In the genomic region with DNA sequence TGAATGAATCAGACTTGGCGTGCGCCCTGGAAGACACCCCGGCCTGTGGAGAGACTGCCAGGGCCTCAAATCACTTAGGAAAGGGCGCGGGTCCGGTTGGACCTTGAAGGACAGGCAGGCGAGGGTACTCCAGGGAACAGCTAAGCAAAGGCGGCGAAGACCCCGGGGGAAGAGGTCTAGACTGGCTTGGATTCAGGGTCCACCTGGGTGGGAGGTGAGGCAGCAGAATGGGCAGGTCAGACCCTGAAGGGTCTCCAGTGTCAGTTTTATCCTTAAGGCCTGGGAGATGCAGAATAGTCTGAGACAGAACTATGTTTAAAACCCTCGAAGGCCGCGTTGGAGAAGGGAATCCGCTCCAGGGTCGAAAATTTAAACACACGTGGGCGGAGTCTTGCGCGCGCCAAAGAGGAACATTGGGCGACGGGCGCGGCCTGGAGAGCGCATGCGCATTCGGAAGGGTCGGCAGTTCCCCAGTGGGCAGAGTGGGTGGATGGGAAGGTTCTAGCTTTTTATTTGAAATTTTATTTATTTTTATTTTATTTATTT, we compare ENCODE assay signal across 7 cellular contexts. TPM values are rescaled to one million over a fixed set of nuclear protein-coding genes. Genes with fewer than 3 reads are reported as not detected.
DNase-seq lines count a peak whose midpoint lies in the region; FAIRE-seq and TF ChIP-seq lines count a peak whose summit lies in the region.

No MANE protein-coding gene starts in this region.

- H3K4me1 Mint-ChIP-seq in neural progenitor cell: peaks cover 20% of the 10 kb centered on the region

- peak; percentile 89 for FAIRE-seq in GM18507 (lab: Jason Lieb, UNC)

- H3K9ac ChIP-seq in Loucy (ENCODE audit: low read depth, low read length, poor library complexity, severe bottlenecking): peak overlapping the region; percentile 99
- no peak overlapping the region for H3K9ac ChIP-seq in neural progenitor cell

- H3K36me3 ChIP-seq in Loucy (ENCODE audit: insufficient read depth, low read length) (peaks cover 2% of the 10 kb centered on the region; the same call in 1 of the 2 replicates), neural progenitor cell (no peaks in the 10 kb centered on the region)

- peak overlapping the region; percentile 98 for H3K4me3 Mint-ChIP-seq in neural progenitor cell

- 0 out of 2 replicates have a peak, but pooled peaks cover 3% of the 10 kb centered on the region for H3F3A ChIP-seq in Loucy (ENCODE audit: low read depth)
- peaks cover 12% of the 10 kb centered on the region for H3F3A ChIP-seq in neural progenitor cell (ENCODE audit: low read depth)

- no peaks in the 10 kb centered on the region for H3K9me3 Mint-ChIP-seq in neural progenitor cell

- peak overlapping the region; percentile 90 for H3K4me2 ChIP-seq in Loucy (ENCODE audit: low read depth, low read length, poor library complexity, severe bottlenecking)
- H3K4me2 ChIP-seq in neural progenitor cell: peak overlapping the region; percentile 80

- H3K4me3 ChIP-seq in Loucy (ENCODE audit: low read length, poor library complexity, severe bottlenecking) (peak overlapping the region; percentile 86), foreskin fibroblast (ENCODE audit: low read depth in 1 of 2, low read length in 2 of 2) (peak overlapping the region; percentile 65 to 72), neural progenitor cell (peak overlapping the region; percentile 66)

- peaks cover 20% of the 10 kb centered on the region for H4K20me1 ChIP-seq in Loucy (ENCODE audit: insufficient read depth, low read length, poor library complexity, severe bottlenecking)
- no peaks in the 10 kb centered on the region for H4K20me1 ChIP-seq in neural progenitor cell (ENCODE audit: low read depth)

- H3K4me1 ChIP-seq in Loucy (ENCODE audit: insufficient read depth, low read length, poor library complexity, severe bottlenecking) (peaks cover 21% of the 10 kb centered on the region), neural progenitor cell (peaks cover 4% of the 10 kb centered on the region)

- H2AFZ ChIP-seq in Loucy (ENCODE audit: low read length): peak overlapping the region; percentile 71
- H2AFZ ChIP-seq in neural progenitor cell (replicated peaks): peak overlapping the region; percentile 37

- H3K9me2 ChIP-seq in Loucy (replicated peaks; ENCODE audit: low read depth, low read length): no peaks in the 10 kb centered on the region

- TF ChIP-seq CTCF in Loucy (conservative IDR thresholded peaks at IDR 0.05; ENCODE audit: low read length): no peak
- TF ChIP-seq CTCF in foreskin fibroblast (IDR thresholded peaks at IDR 0.05; ENCODE audit: low read depth, low read length): no peak
- TF ChIP-seq CTCF in neural progenitor cell (IDR thresholded peaks at IDR 0.05): no peak

- H3K27me3 ChIP-seq in Loucy (ENCODE audit: insufficient read depth, low read length, poor library complexity, severe bottlenecking) (no peaks in the 10 kb centered on the region), neural progenitor cell (no peaks in the 10 kb centered on the region)

- DNase-seq in GM18507 (ENCODE audit: extremely low spot score, insufficient read length, low read depth) (no peak), SHP77 treated with DMSO at 0.1 percent for 48 hours (lab: John Stamatoyannopoulos, UW) (peak; percentile 58), activated gamma-delta T cell treated with Interleukin-2 at 50 U/mL for 16 hours (peak; percentile 72), foreskin fibroblast (peak in 1 of 2 donors; percentile 87), neural progenitor cell (ENCODE audit: low spot score) (peak; percentile 77), substantia nigra (lab: John Stamatoyannopoulos, UW) (peak; percentile 27 to 84 (median 68))

- H3K27ac ChIP-seq in neural progenitor cell: no peak overlapping the region
- peak overlapping the region; percentile 98 for H3K27ac ChIP-seq in substantia nigra (ENCODE audit: low read depth, low read length, poor library complexity, severe bottlenecking)

- H3K79me2 ChIP-seq in Loucy (ENCODE audit: insufficient read depth, low read length) (peaks cover 48% of the 10 kb centered on the region), neural progenitor cell (ENCODE audit: low read depth) (peaks cover 30% of the 10 kb centered on the region)

- H3K27me3 Mint-ChIP-seq in neural progenitor cell (ENCODE audit: insufficient read depth, low read depth): peaks cover 5% of the 10 kb centered on the region

- peaks cover 17% of the 10 kb centered on the region for H3K36me3 Mint-ChIP-seq in neural progenitor cell

- H3K9me3 ChIP-seq in Loucy (ENCODE audit: insufficient read depth, low read depth, low read length): no peaks in the 10 kb centered on the region
- no peaks in the 10 kb centered on the region for H3K9me3 ChIP-seq in neural progenitor cell (ENCODE audit: low read depth)

- peak overlapping the region; percentile 91 for H3K27ac Mint-ChIP-seq in neural progenitor cell

RNA-seq across cellular contexts. Expression of gene SMG9, which starts 0.6 kb away (rescaled TPM):
- total RNA-seq in neural progenitor cell (ENCODE audit: low replicate concordance): 33.1 and 33.4 TPM in 2 replicates

RNA-seq across cellular contexts. Expression of gene KCNN4, which starts 25.4 kb away (rescaled TPM):
- total RNA-seq in neural progenitor cell (ENCODE audit: low replicate concordance): 0.40 TPM in 1 of 2 replicates, not detected in the other

RNA-seq across cellular contexts. Expression of gene IRGC, which starts 39.5 kb away (rescaled TPM):
- not detected in 2 replicates for total RNA-seq in neural progenitor cell (ENCODE audit: low replicate concordance)

RNA-seq across cellular contexts. Expression of gene LYPD5, which starts 46.9 kb away (rescaled TPM):
- total RNA-seq in neural progenitor cell (ENCODE audit: low replicate concordance): 0.12 TPM in 1 of 2 replicates, not detected in the other
